Comparison of ENCODE assay signal across 37 cellular contexts in genomic region chr1:197740992-197741391, GRCh38.
"Had no signal": no experiment of that assay in that cellular context is flagged by ENCODE, and none has a peak within 500 bp of the region (broad histone marks: within the 10 kb centered on the region; RNA-seq: fewer than 3 reads in every experiment).

No MANE protein-coding gene starts in this region.

- H3K9me3 ChIP-seq: adrenal gland had no signal

- H3K4me3 Mint-ChIP-seq: activated B cell treated with CpG ODN at 0.5 μM for 24 hours; activated CD4-positive, alpha-beta memory T cell treated with anti-CD3 and anti-CD28 coated beads for 36 hours; activated CD4-positive, alpha-beta T cell treated with anti-CD3 and anti-CD28 coated beads, Interleukin-2, amount 10 ng/mL, durations not matched to agents 24 days and 14 days; activated CD8-positive, alpha-beta T cell treated with anti-CD3 and anti-CD28 coated beads for 36 hours; activated naive CD4-positive, alpha-beta T cell treated with anti-CD3 and anti-CD28 coated beads for 36 hours; activated naive CD8-positive, alpha-beta T cell treated with anti-CD3 and anti-CD28 coated beads for 36 hours; activated T-cell treated with anti-CD3 and anti-CD28 coated beads, Interleukin-2, amount 50 U/mL, for 4 hours; activated T-cell treated with anti-CD3 and anti-CD28 coated beads, Interleukin-2, amount 50 U/mL, for 72 hours; activated T-helper 1 cell treated with anti-CD3 and anti-CD28 coated beads, Interleukin-12 subunit alpha, Interleukin-12 subunit beta, Interleukin-2, Interleukin-4 antibody, amounts not matched to agents 30 ng/mL and 10 ng/mL and 1 ng/mL, durations not matched to agents 14 hours and 24 hours and 36 hours; activated T-helper 17 cell treated with anti-CD3 and anti-CD28 coated beads, Interleukin-2, amount 50 U/mL, for 72 hours; brain; central memory CD8-positive, alpha-beta T cell; T-helper 1 cell treated with Interleukin-12 subunit alpha and Interleukin-12 subunit beta and Interleukin-4 antibody, amounts not matched to agents 30 μg/mL and 1 μg/mL, for 36 hours; T-helper 2 cell treated with Interferon-gamma antibody and Interleukin-4, amounts not matched to agents 5 μg/mL and 100 μg/mL, for 36 hours had no signal

- H3K9me3 Mint-ChIP-seq: activated B cell treated with CpG ODN at 0.5 μM for 24 hours; activated naive CD4-positive, alpha-beta T cell treated with anti-CD3 and anti-CD28 coated beads for 36 hours; activated T-helper 1 cell treated with anti-CD3 and anti-CD28 coated beads, Interleukin-12 subunit alpha, Interleukin-12 subunit beta, Interleukin-2, Interleukin-4 antibody, amounts not matched to agents 30 ng/mL and 10 ng/mL and 1 ng/mL, durations not matched to agents 14 hours and 24 hours and 36 hours; activated T-helper 17 cell treated with anti-CD3 and anti-CD28 coated beads, Interleukin-2, amount 50 U/mL, for 72 hours; central memory CD8-positive, alpha-beta T cell; T-helper 1 cell treated with Interleukin-12 subunit alpha and Interleukin-12 subunit beta and Interleukin-4 antibody, amounts not matched to agents 30 μg/mL and 1 μg/mL, for 36 hours had no signal

- FAIRE-seq: astrocyte, bronchial epithelial cell had no signal

- DNase-seq: activated B cell treated with CpG ODN at 0.5 μM for 24 hours; activated CD4-positive, alpha-beta memory T cell treated with anti-CD3 and anti-CD28 coated beads for 36 hours; activated CD4-positive, alpha-beta T cell treated with anti-CD3 and anti-CD28 coated beads for 4 hours; activated CD4-positive, alpha-beta T cell treated with anti-CD3 and anti-CD28 coated beads, Interleukin-2, amount 10 ng/mL, durations not matched to agents 24 days and 14 days; activated CD4-positive, alpha-beta T cell treated with anti-CD3 and anti-CD28 coated beads, Interleukin-2, amount 50 U/mL, for 1 hour; activated CD4-positive, alpha-beta T cell treated with anti-CD3 and anti-CD28 coated beads, Interleukin-2, amount 50 U/mL, for 4 hours; activated CD4-positive, CD25-positive, alpha-beta regulatory T cell treated with anti-CD3 and anti-CD28 coated beads, Interleukin-2, amount 50 U/mL, for 72 hours; activated CD8-positive, alpha-beta memory T cell treated with anti-CD3 and anti-CD28 coated beads, Interleukin-2, amount 50 U/mL, for 4 hours; activated CD8-positive, alpha-beta T cell treated with anti-CD3 and anti-CD28 coated beads for 36 hours; activated effector memory CD4-positive, alpha-beta T cell treated with anti-CD3 and anti-CD28 coated beads, Interleukin-2, amount 50 U/mL, for 16 hours; activated gamma-delta T cell treated with Interleukin-2 at 50 U/mL for 16 hours; activated naive CD4-positive, alpha-beta T cell; activated naive CD4-positive, alpha-beta T cell treated with anti-CD3 and anti-CD28 coated beads for 36 hours; activated naive CD8-positive, alpha-beta T cell treated with anti-CD3 and anti-CD28 coated beads for 36 hours; activated T-cell treated with anti-CD3 and anti-CD28 coated beads for 4 hours; activated T-cell treated with anti-CD3 and anti-CD28 coated beads, Interleukin-2, amount 50 U/mL, for 1 hour; activated T-cell treated with anti-CD3 and anti-CD28 coated beads, Interleukin-2, amount 50 U/mL, for 4 hours; activated T-cell treated with anti-CD3 and anti-CD28 coated beads, Interleukin-2, amount 50 U/mL, for 72 hours; adrenal gland; amniotic stem cell; aorta; caudate nucleus; cerebellar nuclear complex; T-helper 1 cell; T-helper 2 cell; T-helper 9 cell had no signal

- H3K27me3 Mint-ChIP-seq: activated B cell treated with CpG ODN at 0.5 μM for 24 hours; activated CD4-positive, alpha-beta memory T cell treated with anti-CD3 and anti-CD28 coated beads for 36 hours; activated CD4-positive, alpha-beta T cell treated with anti-CD3 and anti-CD28 coated beads, Interleukin-2, amount 10 ng/mL, durations not matched to agents 24 days and 14 days; activated CD8-positive, alpha-beta T cell treated with anti-CD3 and anti-CD28 coated beads for 36 hours; activated naive CD8-positive, alpha-beta T cell treated with anti-CD3 and anti-CD28 coated beads for 36 hours; activated T-helper 17 cell treated with anti-CD3 and anti-CD28 coated beads, Interleukin-2, amount 50 U/mL, for 72 hours; brain; central memory CD8-positive, alpha-beta T cell had no signal

- H3K27ac ChIP-seq: adrenal gland, cardiac muscle cell, VCaP had no signal

- H3K4me3 ChIP-seq: adrenal gland, cardiac muscle cell had no signal

- H3K27ac Mint-ChIP-seq: activated B cell treated with CpG ODN at 0.5 μM for 24 hours; activated CD4-positive, alpha-beta memory T cell treated with anti-CD3 and anti-CD28 coated beads for 36 hours; activated CD4-positive, alpha-beta T cell treated with anti-CD3 and anti-CD28 coated beads, Interleukin-2, amount 10 ng/mL, durations not matched to agents 24 days and 14 days; activated CD8-positive, alpha-beta T cell treated with anti-CD3 and anti-CD28 coated beads for 36 hours; activated naive CD4-positive, alpha-beta T cell treated with anti-CD3 and anti-CD28 coated beads for 36 hours; activated naive CD4-positive, alpha-beta T cell treated with anti-CD3 and anti-CD28 coated beads, Interleukin-2, amount 50 U/mL, for 72 hours; activated naive CD8-positive, alpha-beta T cell treated with anti-CD3 and anti-CD28 coated beads for 36 hours; activated T-cell treated with anti-CD3 and anti-CD28 coated beads, Interleukin-2, amount 50 U/mL, for 72 hours; activated T-helper 1 cell treated with anti-CD3 and anti-CD28 coated beads, Interleukin-12 subunit alpha, Interleukin-12 subunit beta, Interleukin-2, Interleukin-4 antibody, amounts not matched to agents 30 ng/mL and 10 ng/mL and 1 ng/mL, durations not matched to agents 14 hours and 24 hours and 36 hours; activated T-helper 17 cell treated with anti-CD3 and anti-CD28 coated beads, Interleukin-2, amount 50 U/mL, for 72 hours; brain; T-helper 1 cell treated with Interleukin-12 subunit alpha and Interleukin-12 subunit beta and Interleukin-4 antibody, amounts not matched to agents 30 μg/mL and 1 μg/mL, for 36 hours; T-helper 2 cell treated with Interferon-gamma antibody and Interleukin-4, amounts not matched to agents 5 μg/mL and 100 μg/mL, for 36 hours had no signal

- ATAC-seq: activated CD8-positive, alpha-beta T cell treated with anti-CD3 and anti-CD28 coated beads for 36 hours; activated naive CD4-positive, alpha-beta T cell treated with anti-CD3 and anti-CD28 coated beads, Interleukin-2, amount 50 U/mL, for 72 hours; activated T-cell treated with anti-CD3 and anti-CD28 coated beads, Interleukin-2, amount 50 U/mL, for 4 hours; activated T-cell treated with anti-CD3 and anti-CD28 coated beads, Interleukin-2, amount 50 U/mL, for 72 hours; activated T-helper 17 cell treated with anti-CD3 and anti-CD28 coated beads, Interleukin-2, amount 50 U/mL, for 72 hours had no signal
